In the genomic region with DNA sequence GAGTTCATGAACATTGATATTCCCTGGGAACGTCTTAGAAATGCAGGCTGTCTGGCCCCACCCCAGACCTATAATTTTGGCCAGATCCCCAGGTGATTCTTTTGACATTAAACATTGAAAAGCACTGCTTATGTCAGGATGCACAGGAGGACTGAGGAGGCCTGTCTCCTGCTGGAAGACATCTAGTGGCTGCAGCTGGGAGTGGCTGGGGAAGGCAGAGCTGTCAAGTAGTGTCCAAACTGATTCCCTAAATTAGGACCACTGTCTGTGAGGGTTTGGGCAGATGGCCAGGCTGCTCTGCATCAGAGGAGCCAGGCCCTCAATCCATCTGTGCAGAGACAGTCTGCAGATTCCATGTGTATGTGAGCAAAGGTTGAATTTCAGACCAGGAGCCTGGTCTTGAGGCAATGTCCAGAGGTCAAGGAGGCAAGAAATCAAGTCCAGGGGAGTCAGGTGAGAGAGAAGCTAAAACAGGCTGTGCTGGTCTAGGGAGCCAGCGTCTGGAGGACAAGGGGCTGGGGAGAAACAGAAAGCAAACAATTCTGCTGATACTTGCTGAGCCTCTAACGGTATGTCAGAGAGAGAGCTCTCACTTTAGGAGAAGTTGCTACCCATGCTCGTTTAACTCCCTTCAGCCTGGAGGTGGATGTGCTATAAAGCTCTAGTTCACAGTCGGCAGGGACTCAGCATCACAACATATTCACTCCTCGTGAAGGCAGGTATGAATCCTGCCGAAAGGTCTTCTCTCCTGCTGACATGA, we compare ENCODE assay signal across 9 cellular contexts. TPM values are rescaled to one million over a fixed set of nuclear protein-coding genes. Genes with fewer than 3 reads are reported as not detected.
DNase-seq lines count a peak whose midpoint lies in the region; ATAC-seq and TF ChIP-seq lines count a peak whose summit lies in the region.
"Had no signal": no experiment of that assay in that cellular context is flagged by ENCODE, and none has a peak within 500 bp of the region (broad histone marks: within the 10 kb centered on the region; RNA-seq: fewer than 3 reads in every experiment).

No MANE protein-coding gene starts in this region.

- H3K4me3 Mint-ChIP-seq in MCF 10A (ENCODE audit: unreplicated experiment) = no peak overlapping the region

- POLR2A ChIA-PET in MCF 10A (lab: Yijun Ruan, JAX) = interaction anchor here (0.7 to 2.3 kb wide), 3 partner anchors 9 to 178 kb away, joined by 3 to 8 read pairs (median 5); partner anchors contain the start of gene TMEM126A

- no TSS peak for BruUV-seq in MCF 10A (replicated peaks; lab: Mats Ljungman, UMichigan)

- CTCF ChIA-PET in MCF 10A (lab: Yijun Ruan, JAX) = interaction anchor here (0.6 to 8.1 kb wide), 21 partner anchors 9 to 292 kb away, joined by 3 to 106 read pairs (median 4); no protein-coding TSS in a partner anchor

- H3K9me3 Mint-ChIP-seq in MCF 10A (ENCODE audit: unreplicated experiment) = no peaks in the 10 kb centered on the region

- H3K36me3 Mint-ChIP-seq in MCF 10A (ENCODE audit: insufficient read depth, unreplicated experiment) = no peaks in the 10 kb centered on the region

- H3K27me3 Mint-ChIP-seq in MCF 10A (ENCODE audit: insufficient read depth, unreplicated experiment) = no peaks in the 10 kb centered on the region

- peak overlapping the region; percentile 92 for H3K27ac Mint-ChIP-seq in MCF 10A (ENCODE audit: low read depth, unreplicated experiment)

- DNase-seq in NCI-H524 (lab: John Stamatoyannopoulos, UW) (peak; percentile 16 to 79), MCF 10A (ENCODE audit: unreplicated experiment) (peak; percentile 44), left colon (peak; percentile 36 to 53), UCSD-AML1 (lab: John Stamatoyannopoulos, UW; ENCODE audit: unreplicated experiment) (no peak)

- TF ChIP-seq CTCF in C4-2B (conservative IDR thresholded peaks at IDR 0.05) (peak; percentile 82), MCF 10A (IDR thresholded peaks at IDR 0.05; ENCODE audit: unreplicated experiment) (peak; percentile 42)

- intact Hi-C loops in MCF 10A (cut with micrococcal nuclease) = loop anchor here (1.0 to 10.0 kb wide), 3 partner anchors 132 to 231 kb away; partner anchors contain the start of genes DLG2 and TMEM126B
- intact Hi-C loops in left colon (cut with DNase I, micrococcal nuclease) = no loop called here

- H3K27ac ChIP-seq in C4-2B = peak overlapping the region; percentile 98
- H3K27ac ChIP-seq: HL-60 had no signal

- peaks cover 31% of the 10 kb centered on the region for H3K4me1 Mint-ChIP-seq in MCF 10A (ENCODE audit: insufficient read depth, unreplicated experiment)

- ATAC-seq in GM18907 (IDR thresholded peaks at IDR 0.05; ENCODE audit: unreplicated experiment) = peak; percentile 64
- ATAC-seq in left colon = peak; percentile 42
- ATAC-seq in HG03108 (IDR thresholded peaks at IDR 0.05; ENCODE audit: unreplicated experiment) = no peak
- ATAC-seq in HG03039 (IDR thresholded peaks at IDR 0.05; ENCODE audit: unreplicated experiment) = no peak

RNA-seq across cellular contexts. Expression of gene SYTL2, which starts 15.3 kb away (rescaled TPM):
- total RNA-seq in MCF 10A (2022) = 2.1 and 2.7 TPM in 2 replicates
- total RNA-seq in left colon = 100 to 1,000 TPM; 300 to 306 TPM

RNA-seq across cellular contexts. Expression of gene CCDC83, which starts 28.9 kb away (rescaled TPM):
- not detected in 2 replicates for total RNA-seq in MCF 10A (2022)
- not detected for total RNA-seq in left colon

Comparison
In these comparisons a context has a peak if more than half of its experiments do, and no peak if none do; other contexts are left out.
1. ATAC-seq: peak in GM18907 (single experiment) and left colon (single experiment); none in HG03108 (single experiment) and HG03039 (single experiment).
2. RNA of gene SYTL2, which starts 15.3 kb away (total RNA-seq): 300 to 306 TPM in left colon; 2.1 to 2.7 TPM in MCF 10A; every median in the first group is over 10 times any median in the second.